15 cellular contexts compared by ENCODE assay signal in genomic region chr2:239952665-239953417, GRCh38.
A peak's percentile ranks its signal among the peaks of the same experiment; 100 is the strongest.
DNase-seq lines count a peak whose midpoint lies in the region; ATAC-seq, FAIRE-seq and TF ChIP-seq lines count a peak whose summit lies in the region.
"Had no signal": no experiment of that assay in that cellular context is flagged by ENCODE, and none has a peak within 500 bp of the region (broad histone marks: within the 10 kb centered on the region; RNA-seq: fewer than 3 reads in every experiment).

No MANE protein-coding gene starts in this region.

- ATAC-seq in Right ventricle myocardium superior (ENCODE audit: poor library complexity) = peak; percentile 11
- ATAC-seq in GM19328 (IDR thresholded peaks at IDR 0.05; ENCODE audit: unreplicated experiment) = no peak
- ATAC-seq in HG02759 (IDR thresholded peaks at IDR 0.05; ENCODE audit: unreplicated experiment) = no peak
- ATAC-seq: activated CD4-positive, CD25-positive, alpha-beta regulatory T cell treated with anti-CD3 and anti-CD28 coated beads, Interleukin-2, amount 50 U/mL, for 24 hours; HCT116 had no signal

- no peaks in the 10 kb centered on the region for H3K9me3 Mint-ChIP-seq in neural crest cell
- H3K9me3 Mint-ChIP-seq: dendritic cell treated with granulocyte-macrophage colony-stimulating factor and Interleukin-4, amounts not matched to agents 40 ng/mL and 50 ng/mL, for 4 days had no signal

- DNase-seq in Right ventricle myocardium superior (peak; percentile 43), neural crest cell (ENCODE audit: low read depth, low spot score) (no peak), HTR-8/SVneo (ENCODE audit: insufficient read length, low spot score) (no peak), ureter (ENCODE audit: low spot score) (no peak)
- DNase-seq: activated gamma-delta T cell, immature natural killer cell, NCI-H187, NCI-H446 had no signal

- TF ChIP-seq CTCF in VCaP (conservative IDR thresholded peaks at IDR 0.05) (no peak), neural crest cell (conservative IDR thresholded peaks at IDR 0.05) (no peak)

- peaks cover 11% of the 10 kb centered on the region for H3K4me1 Mint-ChIP-seq in neural crest cell

- intact Hi-C loops in Right ventricle myocardium superior (cut with DNase I) = no loop called here

- H3K27me3 Mint-ChIP-seq in neural crest cell (ENCODE audit: low read depth) = no peaks in the 10 kb centered on the region
- H3K27me3 Mint-ChIP-seq: dendritic cell treated with granulocyte-macrophage colony-stimulating factor and Interleukin-4, amounts not matched to agents 40 ng/mL and 50 ng/mL, for 4 days had no signal

- FAIRE-seq in HTR-8/SVneo (lab: Jason Lieb, UNC) = no peak

- H3K27ac Mint-ChIP-seq in neural crest cell (ENCODE audit: unreplicated experiment) = peak overlapping the region; percentile 92
- H3K27ac Mint-ChIP-seq: dendritic cell treated with granulocyte-macrophage colony-stimulating factor and Interleukin-4, amounts not matched to agents 40 ng/mL and 50 ng/mL, for 4 days; immature natural killer cell had no signal

- H3K36me3 Mint-ChIP-seq in neural crest cell (ENCODE audit: low read depth) = no peaks in the 10 kb centered on the region
- H3K36me3 Mint-ChIP-seq: immature natural killer cell had no signal

- H3K27ac ChIP-seq in VCaP (0 out of 2 replicates have a peak overlapping the region, but pooled peaks have one; percentile 58), temporal lobe (ENCODE audit: low read depth, low read length) (peak overlapping the region; percentile 33)

- peak overlapping the region; percentile 54 for H3K4me3 Mint-ChIP-seq in neural crest cell
- H3K4me3 Mint-ChIP-seq: dendritic cell treated with granulocyte-macrophage colony-stimulating factor and Interleukin-4, amounts not matched to agents 40 ng/mL and 50 ng/mL, for 4 days; immature natural killer cell had no signal
